8 cellular contexts compared by ENCODE assay signal in the genomic region with DNA sequence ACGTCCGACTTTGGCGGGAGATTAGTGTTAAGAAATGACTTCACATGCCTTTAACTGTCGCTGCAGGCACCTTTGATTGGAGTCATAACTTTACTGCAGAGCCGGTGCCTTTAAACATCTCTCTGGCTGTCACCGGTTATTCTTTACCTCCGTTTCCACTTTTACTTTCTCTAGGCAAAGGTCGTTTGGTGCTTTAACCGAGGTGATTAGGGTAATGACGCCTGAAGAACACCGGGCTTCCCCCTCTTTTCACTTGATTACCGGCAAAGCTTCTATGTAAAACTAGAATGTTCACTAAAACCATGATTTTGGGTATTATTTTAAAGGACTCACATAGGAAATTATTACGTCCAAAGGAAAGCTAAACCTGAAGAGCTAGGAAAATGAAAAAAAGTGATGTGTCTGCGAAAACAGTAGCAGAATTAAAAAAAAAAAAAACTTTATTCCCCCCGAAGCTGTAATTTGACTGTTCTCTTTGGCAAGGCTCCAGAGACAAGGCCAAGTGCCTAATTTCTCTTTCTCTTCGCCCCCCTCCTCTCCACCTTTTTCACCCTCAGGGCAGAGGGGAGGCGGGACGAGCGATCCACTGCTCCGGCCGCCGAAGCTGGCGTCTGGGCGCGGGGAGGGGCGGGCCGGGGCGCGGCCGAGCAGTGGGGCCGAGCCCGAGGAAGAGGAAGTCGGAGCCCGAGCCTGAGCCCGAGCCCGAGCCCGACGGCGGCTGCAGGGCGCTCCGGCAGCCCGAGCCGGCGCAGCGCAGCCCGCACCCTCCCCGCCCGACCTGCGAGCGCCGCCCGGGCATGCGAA. TPM values are rescaled to one million over a fixed set of nuclear protein-coding genes. Genes with fewer than 3 reads are reported as not detected.
DNase-seq lines count a peak whose midpoint lies in the region; ATAC-seq and TF ChIP-seq lines count a peak whose summit lies in the region.

A gene (plus strand): TSS at position 687 of the 804 bp plus-strand sequence. CDS start 133,797 bp downstream, outside the sequence.

- H3K27ac ChIP-seq in psoas muscle, result peak within 1 kb of the TSS; percentile 69

- 17 to 26% (median 20%) methylated on average over 38 to 53 of the region's 53 CpGs for WGBS in psoas muscle, 3 donors

- intact Hi-C loops in left ventricle myocardium superior (cut with micrococcal nuclease) (loop anchor here (10.0 kb wide), 1 partner anchor 205 kb away; no protein-coding TSS in a partner anchor), psoas muscle (cut with DNase I) (loop anchor here in 1 of 2 donors (5.0 kb wide), 2 partner anchors 182 to 218 kb away; no protein-coding TSS in a partner anchor)

- DNase-seq in COLO829 (ENCODE audit: low spot score), result peak; percentile 26
- DNase-seq in HK-2 (ENCODE audit: unreplicated experiment), result peak; percentile 60
- DNase-seq in T follicular helper cell (ENCODE audit: low read depth), result peak; percentile 24
- peak in 33 of 58 donors; percentile 4 to 71 (median 28) for DNase-seq in anterior cingulate cortex (lab: John Stamatoyannopoulos, UW)
- DNase-seq in left ventricle myocardium superior, result peak; percentile 89
- DNase-seq in psoas muscle, result peak; percentile 77 to 79
- no peak for DNase-seq in superior temporal gyrus (ENCODE audit: extremely low spot score)

- H3K36me3 ChIP-seq in psoas muscle (ENCODE audit: insufficient read depth in 1 of 2, low read depth in 1 of 2), result no peaks in the 10 kb centered on the region

- no peaks in the 10 kb centered on the region for H3K9me3 ChIP-seq in psoas muscle

- peak; percentile 78 for ATAC-seq in GM19467 (IDR thresholded peaks at IDR 0.05; ENCODE audit: unreplicated experiment)
- peak; percentile 96 for ATAC-seq in left ventricle myocardium superior
- ATAC-seq in psoas muscle, result peak; percentile 55 to 80 (median 71)

- peaks cover 0 to 50% (median 2%) of the 10 kb centered on the region in 3 donors for H3K27me3 ChIP-seq in psoas muscle (ENCODE audit: insufficient read depth in 3 of 3, low read length in 2 of 3)

- no peaks in the 10 kb centered on the region for H3K4me1 ChIP-seq in psoas muscle

- TF ChIP-seq CTCF in psoas muscle (IDR thresholded peaks at IDR 0.05), result no peak

- H3K4me3 ChIP-seq in psoas muscle, result peak within 1 kb of the TSS; percentile 71

RNA-seq across cellular contexts. Expression of the gene that starts here (rescaled TPM):
- total RNA-seq in left ventricle myocardium superior, result 7.6 TPM
- total RNA-seq in psoas muscle, result 10 to 100 TPM in 1 of 4 donors, 1 to 10 TPM in 3; 4.2 to 10.6 (median 7.3) TPM
- polyA plus RNA-seq in psoas muscle, result 1 to 10 TPM; 1.3 to 1.8 (median 1.6) TPM
